In the genomic region with DNA sequence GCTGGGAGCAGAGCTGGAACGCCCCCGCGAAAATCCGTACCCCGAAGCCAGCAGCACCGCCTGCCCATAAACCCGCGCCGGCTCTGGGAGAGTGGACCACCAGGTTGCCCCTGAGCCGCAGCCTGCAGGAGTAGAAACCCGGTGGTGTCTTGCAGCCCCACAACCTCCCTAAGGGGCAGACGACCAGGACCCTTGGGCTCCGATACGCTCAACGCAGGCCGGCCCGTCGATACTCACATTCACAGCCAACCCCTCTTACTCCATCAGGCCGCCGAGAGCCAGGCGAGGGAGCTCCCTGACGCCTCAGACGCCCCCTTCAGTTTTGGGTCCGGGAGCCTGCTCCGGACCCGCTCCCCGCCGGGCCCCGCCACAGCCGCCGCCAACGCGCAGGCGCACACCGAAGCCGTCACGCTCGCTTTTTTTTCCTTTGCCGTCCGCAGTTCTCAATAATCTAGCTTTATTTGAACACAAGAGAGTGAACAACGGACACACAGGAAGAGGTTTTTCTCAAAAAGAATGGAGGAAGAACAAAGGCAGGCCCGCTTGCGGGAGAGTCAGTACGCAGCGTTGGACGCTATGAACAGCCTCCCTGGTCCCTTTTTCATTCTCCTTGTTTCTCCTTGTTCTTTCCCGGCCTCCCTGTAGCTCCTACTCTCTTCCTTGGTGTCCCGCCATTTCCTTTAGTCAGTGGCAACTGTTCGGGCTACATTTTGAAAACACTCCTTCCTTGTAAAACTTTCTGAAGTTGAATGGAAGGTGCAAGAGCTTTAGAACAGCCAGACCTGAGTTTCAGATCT, we compare ENCODE assay signal across 8 cellular contexts. TPM values are rescaled to one million over a fixed set of nuclear protein-coding genes. Genes with fewer than 3 reads are reported as not detected.
A peak's percentile ranks its signal among the peaks of the same experiment; 100 is the strongest.
DNase-seq lines count a peak whose midpoint lies in the region; ATAC-seq and TF ChIP-seq lines count a peak whose summit lies in the region.

A gene (minus strand): TSS at position 399 of the 797 bp plus-strand sequence. CDS start 18,852 bp downstream, outside the sequence.

- peak; percentile 79 for DNase-seq in COR-L47 (lab: John Stamatoyannopoulos, UW)
- peak; percentile 83 for DNase-seq in MG63
- DNase-seq in SHP77 (lab: John Stamatoyannopoulos, UW), result peak; percentile 81 to 84
- DNase-seq in activated effector memory CD4-positive, alpha-beta T cell treated with Interleukin-2 at 50 U/mL for 16 hours, result peak; percentile 83
- peak; percentile 93 for DNase-seq in fibroblast of the aortic adventitia (ENCODE audit: low read depth)
- DNase-seq in natural killer cell treated with Interleukin-12 subunit alpha and Interleukin-12 subunit beta and Interleukin-15 and Interleukin-18, amount 100 ng/mL, for 72 hours (ENCODE audit: low spot score), result peak; percentile 92
- DNase-seq in stimulated activated naive CD8-positive, alpha-beta T cell treated with anti-CD3 and anti-CD28 coated beads, Interleukin-15, Interleukin-2, amounts not matched to agents 100 U/mL and 50 U/mL, for 24 hours, result peak; percentile 89

- H3K4me3 ChIP-seq in MG63 (peak within 1 kb of the TSS; percentile 78), fibroblast of the aortic adventitia (ENCODE audit: low read depth, low read length) (peak within 1 kb of the TSS; percentile 98)

- peak within 1 kb of the TSS; percentile 99 to 100 for H3K27ac Mint-ChIP-seq in natural killer cell treated with Interleukin-12 subunit alpha and Interleukin-12 subunit beta and Interleukin-15 and Interleukin-18, amount 100 ng/mL, for 72 hours

- peaks cover 37 to 49% of the 10 kb centered on the region in 2 donors for H3K4me1 Mint-ChIP-seq in natural killer cell treated with Interleukin-12 subunit alpha and Interleukin-12 subunit beta and Interleukin-15 and Interleukin-18, amount 100 ng/mL, for 72 hours (ENCODE audit: low read depth in 2 of 2)

- no peaks in the 10 kb centered on the region for H3K9me3 ChIP-seq in MG63

- ATAC-seq in GM21723 (IDR thresholded peaks at IDR 0.05; ENCODE audit: unreplicated experiment), result peak; percentile 46
- ATAC-seq in natural killer cell treated with Interleukin-12 subunit alpha and Interleukin-12 subunit beta and Interleukin-15 and Interleukin-18, amount 100 ng/mL, for 72 hours, result peak; percentile 77 to 82
- peak; percentile 67 for ATAC-seq in stimulated activated naive CD8-positive, alpha-beta T cell treated with anti-CD3 and anti-CD28 coated beads, Interleukin-15, Interleukin-2, amounts not matched to agents 100 U/mL and 50 U/mL, for 24 hours

- H3K9me3 Mint-ChIP-seq in natural killer cell treated with Interleukin-12 subunit alpha and Interleukin-12 subunit beta and Interleukin-15 and Interleukin-18, amount 100 ng/mL, for 72 hours, result no peaks in the 10 kb centered on the region

- peak; percentile 2 for TF ChIP-seq CTCF in fibroblast of the aortic adventitia (IDR thresholded peaks at IDR 0.05; ENCODE audit: insufficient read depth, low read length)

- peak within 1 kb of the TSS; percentile 92 for H3K4me3 Mint-ChIP-seq in natural killer cell treated with Interleukin-12 subunit alpha and Interleukin-12 subunit beta and Interleukin-15 and Interleukin-18, amount 100 ng/mL, for 72 hours

- H3K36me3 Mint-ChIP-seq in natural killer cell treated with Interleukin-12 subunit alpha and Interleukin-12 subunit beta and Interleukin-15 and Interleukin-18, amount 100 ng/mL, for 72 hours, result no peaks in the 10 kb centered on the region

- H3K27me3 ChIP-seq in MG63, result no peaks in the 10 kb centered on the region

- H3K36me3 ChIP-seq in MG63, result peaks cover 5% of the 10 kb centered on the region

- H3K27me3 Mint-ChIP-seq in natural killer cell treated with Interleukin-12 subunit alpha and Interleukin-12 subunit beta and Interleukin-15 and Interleukin-18, amount 100 ng/mL, for 72 hours, result no peaks in the 10 kb centered on the region

RNA-seq across cellular contexts. Expression of the gene that starts here (rescaled TPM):
- 22.6 and 26.7 TPM in 2 replicates for total RNA-seq in MG63 (2014; rRNA removed; shearing (Covaris generic); ENCODE audit: low replicate concordance)
- 72.8 and 203 TPM in 2 replicates for total RNA-seq in fibroblast of the aortic adventitia (ENCODE audit: low replicate concordance)
- 10 to 100 TPM; 53.5 to 55.9 TPM for total RNA-seq in natural killer cell treated with Interleukin-12 subunit alpha and Interleukin-12 subunit beta and Interleukin-15 and Interleukin-18, amount 100 ng/mL, for 72 hours

Comparison
In these comparisons a context has a peak if more than half of its experiments do, and no peak if none do; other contexts are left out.
1. Peak in every context shown above with its lines: DNase-seq, ATAC-seq and H3K4me3 ChIP-seq.